ENCODE assay signal across 9 cellular contexts in the genomic region with DNA sequence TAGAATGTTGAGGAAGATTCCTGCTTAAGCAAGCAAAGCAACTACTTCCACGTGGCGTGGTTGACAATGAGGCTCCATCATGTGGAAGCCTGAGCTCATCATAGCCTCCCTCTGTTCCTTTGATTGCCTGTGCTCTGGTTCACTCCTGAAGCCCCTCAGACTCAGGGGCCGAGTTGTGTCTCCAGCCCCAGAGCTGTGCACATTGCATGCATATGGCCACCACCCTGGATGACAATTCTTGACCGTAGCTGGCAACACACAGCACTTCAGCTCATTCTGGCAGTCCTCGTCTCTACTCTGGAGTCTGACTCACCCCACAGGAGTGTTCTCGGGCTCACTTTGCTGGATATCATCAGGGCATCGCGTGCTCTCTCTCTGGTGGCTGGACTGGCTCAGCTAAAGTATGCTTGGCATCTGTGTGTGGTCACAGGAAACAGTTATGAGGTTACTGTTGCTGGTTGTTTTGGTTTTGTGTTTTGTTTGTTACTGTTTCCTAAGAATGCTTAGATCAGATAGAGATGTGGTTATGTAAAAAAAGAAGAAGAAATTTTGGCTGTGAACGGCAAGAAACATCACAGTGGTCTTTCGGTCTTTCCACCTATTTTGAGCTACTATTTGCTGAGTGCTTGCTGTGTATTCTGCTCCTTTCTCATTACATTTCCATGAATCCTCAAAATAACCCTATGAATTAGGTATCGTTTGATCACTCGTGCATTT. TPM values are rescaled to one million over a fixed set of nuclear protein-coding genes. Genes with fewer than 3 reads are reported as not detected.
DNase-seq lines count a peak whose midpoint lies in the region; ATAC-seq, FAIRE-seq and TF ChIP-seq lines count a peak whose summit lies in the region.
"Had no signal": no experiment of that assay in that cellular context is flagged by ENCODE, and none has a peak within 500 bp of the region (broad histone marks: within the 10 kb centered on the region; RNA-seq: fewer than 3 reads in every experiment).

No MANE protein-coding gene starts in this region.

- no peak overlapping the region; the same call in 1 of the 2 replicates for H2AK5ac ChIP-seq in H1 (ENCODE audit: low read depth, low read length)

- H4K8ac ChIP-seq in H1 (ENCODE audit: extremely low read depth, insufficient read depth, low read length), result peak overlapping the region; percentile 77; the same call in 1 of the 2 replicates

- WGBS in H1 (ENCODE audit: extremely low coverage in 1 of 2, insufficient coverage in 1 of 2, insufficient read length in 1 of 2, insufficient replicate concordance in 2 of 2, low coverage in 1 of 2, low lambda C conversion rate in 2 of 2, missing lambda C conversion rate in 1 of 2), 2 experiments, result 82% methylated on average over 12 of the region's 12 CpGs; no CpG with 5 or more reads in 1 of the 2 experiments

- CTCF ChIA-PET in H1 (lab: Charles Lee; ENCODE audit: partially characterized antibody), result interaction anchor here (0.8 to 12.6 kb wide), 4 partner anchors 14 to 52 kb away, joined by 3 to 103 read pairs (median 5); no protein-coding TSS in a partner anchor

- ATAC-seq in GM19351 (IDR thresholded peaks at IDR 0.05; ENCODE audit: unreplicated experiment), result no peak

- no peak overlapping the region for H4K5ac ChIP-seq in H1 (ENCODE audit: insufficient read length, low read depth, low read length)

- H3K23ac ChIP-seq in H1 (ENCODE audit: insufficient read length), result no peak overlapping the region

- no peaks in the 10 kb centered on the region; a peak in 3 of 7 replicates for H3K4me1 ChIP-seq in H1 (replicated peaks in 1 of 4; ENCODE audit: control insufficient read depth in 3 of 4, insufficient read depth in 4 of 4, low read length in 3 of 4)

- no peaks in the 10 kb centered on the region for H3K79me1 ChIP-seq in H1 (ENCODE audit: low read depth, low read length)

- no peaks in the 10 kb centered on the region for H3K27me3 ChIP-seq in H1 (replicated peaks in 1 of 4; ENCODE audit: control insufficient read depth in 3 of 4, extremely low read depth in 1 of 4, insufficient read depth in 3 of 4, low read length in 3 of 4)

- no peak overlapping the region for H4K91ac ChIP-seq in H1 (replicated peaks; ENCODE audit: insufficient read length, low read length)

- FAIRE-seq in H1 (lab: Jason Lieb, UNC), result no peak

- H3K36me3 ChIP-seq in H1 (ENCODE audit: control insufficient read depth in 2 of 4, insufficient read depth in 4 of 4, low read length in 3 of 4), result no peaks in the 10 kb centered on the region

- H3K14ac ChIP-seq in H1 (ENCODE audit: insufficient read length), result no peak overlapping the region

- no peaks in the 10 kb centered on the region for H3K23me2 ChIP-seq in H1 (ENCODE audit: low read depth, low read length)

- H4K20me1 ChIP-seq in H1 (replicated peaks in 1 of 2; ENCODE audit: control insufficient read depth in 1 of 2, insufficient read depth in 2 of 2, low read length in 2 of 2), result no peaks in the 10 kb centered on the region

- no peak overlapping the region for H2BK15ac ChIP-seq in H1 (ENCODE audit: low read length)

- no peak overlapping the region for H3K4ac ChIP-seq in H1 (replicated peaks; ENCODE audit: insufficient read length, low read depth, low read length)

- TF ChIP-seq CTCF in H1 (IDR thresholded peaks at IDR 0.05; ENCODE audit: control extremely low read depth in 1 of 3, insufficient read depth in 1 of 3, low read depth in 1 of 3, low read length in 3 of 3), result no peak

- no peak overlapping the region for H3K9ac ChIP-seq in H1 (replicated peaks in 1 of 4; ENCODE audit: extremely low read depth in 1 of 4, low read depth in 3 of 4, low read length in 3 of 4)

- TF ChIP-seq RAD21 in H1 (IDR thresholded peaks at IDR 0.05 in 1 of 2, conservative IDR thresholded peaks at IDR 0.05 in 1 of 2; ENCODE audit: low read depth in 2 of 2, low read length in 2 of 2), result no peak

- TF ChIP-seq EP300 in H1 (IDR thresholded peaks at IDR 0.05; ENCODE audit: borderline replicate concordance in 1 of 2, low read depth in 2 of 2, low read length in 2 of 2), result no peak

- POLR2A ChIA-PET in H1 (lab: Charles Lee; ENCODE audit: partially characterized antibody), result no interaction called here

- no peak overlapping the region for H3K27ac ChIP-seq in H1 (ENCODE audit: low read depth, low read length)

- no peak overlapping the region for H3K4me2 ChIP-seq in H1 (ENCODE audit: insufficient read depth in 1 of 2, low read depth in 2 of 2, low read length in 2 of 2)

- no peak overlapping the region for H2BK12ac ChIP-seq in H1 (ENCODE audit: low read depth, low read length)

- H2BK5ac ChIP-seq in H1 (ENCODE audit: low read depth, low read length), result no peak overlapping the region

- no peak overlapping the region for H2BK20ac ChIP-seq in H1 (ENCODE audit: low read length)

- H3K9me3 ChIP-seq in H1 (ENCODE audit: insufficient read depth in 2 of 2, low read depth in 1 of 2, low read length in 1 of 2), result no peaks in the 10 kb centered on the region

- no peaks in the 10 kb centered on the region for H3K79me2 ChIP-seq in H1 (ENCODE audit: control insufficient read depth in 1 of 2, insufficient read depth in 2 of 2, low read length in 2 of 2)

- H3K18ac ChIP-seq in H1 (ENCODE audit: extremely low read depth, low read length), result no peak overlapping the region

- in situ Hi-C loops in Caki2 (cut with HindIII; ENCODE audit: low pct_unique_long_range_greater_than_20kb, low sequenced_read_pairs) (loop anchor here (25.0 kb wide), 1 partner anchor 390 kb away; no protein-coding TSS in a partner anchor), G401 (cut with HindIII; ENCODE audit: low sequenced_read_pairs) (loop anchor here (25.0 kb wide), 1 partner anchor 340 kb away; no protein-coding TSS in a partner anchor)

- H3K4me3 ChIP-seq in H1 (ENCODE audit: extremely low read depth in 1 of 4, insufficient read depth in 2 of 4, low read depth in 3 of 4, low read length in 4 of 4), result no peak overlapping the region

- no peak for TF ChIP-seq POLR2A in H1 (IDR thresholded peaks at IDR 0.05; ENCODE audit: control extremely low read depth in 1 of 2, low read depth in 2 of 2, low read length in 2 of 2)

- no peak overlapping the region for H2BK120ac ChIP-seq in H1 (replicated peaks; ENCODE audit: low read depth, low read length)

- no peak overlapping the region for H3K56ac ChIP-seq in H1 (replicated peaks; ENCODE audit: insufficient read length, low read depth, low read length)

- H2AFZ ChIP-seq in H1 (ENCODE audit: low read length), result no peak overlapping the region

- DNase-seq in Caki2 (ENCODE audit: low read depth), result peak; percentile 93
- peak; percentile 83 for DNase-seq in MV-4-11 (lab: John Stamatoyannopoulos, UW)
- no peak for DNase-seq in H1 (ENCODE audit: low read depth in 1 of 2, low spot score in 2 of 2)
- DNase-seq in myocyte (ENCODE audit: low read depth), result peak; percentile 99
- DNase-seq in G401 (ENCODE audit: low spot score), result no peak
- no peak for DNase-seq in putamen (ENCODE audit: low spot score)
- no peak for DNase-seq in NCI-H146 (lab: John Stamatoyannopoulos, UW)
- DNase-seq: NCI-H345 had no signal

TF ChIP-seq in H1, 55 proteins besides CTCF, POLR2A, EP300 and RAD21:
- TF ChIP-seq SP4 (IDR thresholded peaks at IDR 0.05; ENCODE audit: low read length) (no peak), GABPA (IDR thresholded peaks at IDR 0.05; ENCODE audit: borderline replicate concordance, insufficient read depth, low read length) (no peak), PHF8 (conservative IDR thresholded peaks at IDR 0.05; ENCODE audit: low read depth, low read length) (no peak), HDAC2 (IDR thresholded peaks at IDR 0.05; ENCODE audit: borderline replicate concordance in 1 of 2, low read depth in 2 of 2, low read length in 2 of 2) (no peak), TBP (IDR thresholded peaks at IDR 0.05; ENCODE audit: low read depth, low read length) (no peak), NANOG (IDR thresholded peaks at IDR 0.05; ENCODE audit: insufficient read depth, low read depth, low read length, poor library complexity, severe bottlenecking) (no peak), CBX5 (IDR thresholded peaks at IDR 0.05; ENCODE audit: low read depth, low read length) (no peak), CHD1 (IDR thresholded peaks at IDR 0.05; ENCODE audit: low read depth, low read length) (no peak), FOSL1 (IDR thresholded peaks at IDR 0.05; ENCODE audit: insufficient read depth, low read depth, low read length) (no peak), SAP30 (IDR thresholded peaks at IDR 0.05; ENCODE audit: insufficient read depth, insufficient replicate concordance, low read length) (no peak)
- TF ChIP-seq, protein P1, sequence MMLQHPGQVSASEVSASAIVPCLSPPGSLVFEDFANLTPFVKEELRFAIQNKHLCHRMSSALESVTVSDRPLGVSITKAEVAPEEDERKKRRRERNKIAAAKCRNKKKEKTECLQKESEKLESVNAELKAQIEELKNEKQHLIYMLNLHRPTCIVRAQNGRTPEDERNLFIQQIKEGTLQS (IDR thresholded peaks at IDR 0.05; ENCODE audit: insufficient read depth, low read depth, low read length), result no peak

RNA-seq across cellular contexts. Expression of a gene that starts 41.6 kb away (rescaled TPM):
- 66.9 and 85.9 TPM in 2 replicates for total RNA-seq in Caki2 (2014; rRNA removed; shearing (Covaris generic); ENCODE audit: low replicate concordance)
- 45.3 and 45.8 TPM in 2 replicates for total RNA-seq in H1 (2021; fragmentation: NEBNext Ultra II Directional; extraction: Animal tissue kit (Norgen Biotek cat#: 25700))
- 27.2 and 28.3 TPM in 2 replicates for polyA plus RNA-seq in H1 (2011; rRNA removed)
- 41.7 TPM for polyA plus RNA-seq in H1 (2011; cell fraction: cytosol; rRNA removed)
- polyA plus RNA-seq in H1 (2011; cell fraction: nucleus; rRNA removed), result 13.3 TPM
- 36.8 to 38.8 TPM (median 37.5 TPM) in 4 replicates for polyA plus RNA-seq in H1 (2012, experiment 1 of 2)
- polyA plus RNA-seq in H1 (2012, experiment 2 of 2), result 7.3 TPM
- 41.7 TPM for polyA plus RNA-seq in H1 (2013, experiment 1 of 2)
- polyA plus RNA-seq in H1 (2013, experiment 2 of 2), result 40.3 TPM
- 10.7 and 20.1 TPM in 2 replicates for polyA minus RNA-seq in H1 (2011; rRNA and poly(A)+ RNA removed)
- 9.1 TPM for polyA minus RNA-seq in H1 (2011; cell fraction: cytosol; rRNA and poly(A)+ RNA removed)
- 25.5 TPM for polyA minus RNA-seq in H1 (2011; cell fraction: nucleus; rRNA and poly(A)+ RNA removed)
- 70.2 and 78.3 TPM in 2 replicates for total RNA-seq in myocyte
- 27.2 TPM for polyA plus RNA-seq in myocyte (2012)
- total RNA-seq in G401 (2014; rRNA removed; shearing (Covaris generic)), result 120 and 201 TPM in 2 replicates

Comparison
In these comparisons a context has a peak if more than half of its experiments do, and no peak if none do; other contexts are left out.
1. DNase-seq: peak in Caki2 (single experiment), MV-4-11 (single experiment) and myocyte (single experiment); none in H1 (0 of 2), G401 (single experiment), putamen (single experiment) and NCI-H146 (single experiment).